ENCODE assay signal across 27 cellular contexts in genomic region chr11:30549565-30549964, GRCh38. TPM values are rescaled to one million over a fixed set of nuclear protein-coding genes. Genes with fewer than 3 reads are reported as not detected.
A peak's percentile ranks its signal among the peaks of the same experiment; 100 is the strongest.
DNase-seq lines count a peak whose midpoint lies in the region; ATAC-seq, FAIRE-seq and TF ChIP-seq lines count a peak whose summit lies in the region.
"Had no signal": no experiment of that assay in that cellular context is flagged by ENCODE, and none has a peak within 500 bp of the region (broad histone marks: within the 10 kb centered on the region; RNA-seq: fewer than 3 reads in every experiment).

No MANE protein-coding gene starts in this region.

- H3K4me3 Mint-ChIP-seq in GM23338: no peak overlapping the region
- no peak overlapping the region for H3K4me3 Mint-ChIP-seq in WTC11
- H3K4me3 Mint-ChIP-seq in mesothelial cell of epicardium: no peak overlapping the region
- H3K4me3 Mint-ChIP-seq: CD4-positive, alpha-beta memory T cell; HFFc6 had no signal

- no peaks in the 10 kb centered on the region for H3F3A ChIP-seq in GM23338 (replicated peaks; ENCODE audit: low read depth)

- CTCF ChIA-PET in WTC11 (lab: Charles Lee): interaction anchor here (1.0 kb wide), 1 partner anchor 364 kb away, joined by 5 read pairs; no protein-coding TSS in a partner anchor

- 31 to 35% methylated on average over 4 of the region's 4 CpGs for WGBS in thyroid gland, 2 donors

- peaks cover 84% of the 10 kb centered on the region for H3K4me1 Mint-ChIP-seq in GM23338
- peaks cover 90% of the 10 kb centered on the region for H3K4me1 Mint-ChIP-seq in WTC11
- H3K4me1 Mint-ChIP-seq in mesothelial cell of epicardium: peaks cover 45% of the 10 kb centered on the region
- H3K4me1 Mint-ChIP-seq: CD4-positive, alpha-beta memory T cell had no signal

- H3K27me3 ChIP-seq in GM23338 (ENCODE audit: insufficient read depth) (peaks cover 6% of the 10 kb centered on the region; the same call in 1 of the 2 replicates), thyroid gland (no peaks in the 10 kb centered on the region)
- H3K27me3 ChIP-seq: MG63 had no signal

- H3K4me2 ChIP-seq in GM23338: peak overlapping the region; percentile 48
- H3K4me2 ChIP-seq: PC-9 had no signal

- H3K79me2 ChIP-seq in GM23338 (replicated peaks; ENCODE audit: insufficient read depth): 0 out of 2 replicates have a peak, but pooled peaks cover 7% of the 10 kb centered on the region

- peak in 1 of 2 donors; percentile 57 for TF ChIP-seq POLR2A in thyroid gland (IDR thresholded peaks at IDR 0.05)
- TF ChIP-seq POLR2A in GM12892 (IDR thresholded peaks at IDR 0.05; ENCODE audit: low read depth, low read length): no peak

- intact Hi-C loops in thyroid gland (cut with DNase I): no loop called here

- no peak overlapping the region for H3K27ac ChIP-seq in GM23338 (ENCODE audit: low read depth)
- peak overlapping the region; percentile 70 to 85 (median 85) for H3K27ac ChIP-seq in thyroid gland
- H3K27ac ChIP-seq: PC-9 had no signal

- no peak for TF ChIP-seq CTCF in GM23338 (conservative IDR thresholded peaks at IDR 0.05; ENCODE audit: low read depth in 2 of 2)
- no peak for TF ChIP-seq CTCF in WTC11 (IDR thresholded peaks at IDR 0.05)
- no peak for TF ChIP-seq CTCF in mesothelial cell of epicardium (IDR thresholded peaks at IDR 0.05; ENCODE audit: unreplicated experiment)
- TF ChIP-seq CTCF in thyroid gland (IDR thresholded peaks at IDR 0.05): no peak

- no peak overlapping the region for H3K4me3 ChIP-seq in GM23338
- H3K4me3 ChIP-seq in thyroid gland (replicated peaks in 1 of 3): no peak overlapping the region
- H3K4me3 ChIP-seq: HAP-1, MG63, PC-9 had no signal

- no peak for FAIRE-seq in GM12892 (lab: Jason Lieb, UNC)
- FAIRE-seq: GM12891, GM19239 had no signal

- POLR2A ChIA-PET in WTC11 (lab: Charles Lee): no interaction called here

- no peaks in the 10 kb centered on the region for H3K9me2 ChIP-seq in GM23338 (ENCODE audit: insufficient read depth)

- no peak overlapping the region for H2AFZ ChIP-seq in GM23338
- H2AFZ ChIP-seq: PC-9 had no signal

- H3K9me3 ChIP-seq in thyroid gland: no peaks in the 10 kb centered on the region
- H3K9me3 ChIP-seq: HAP-1, MG63 had no signal

- H3K27me3 Mint-ChIP-seq in GM23338 (ENCODE audit: insufficient read depth, low read depth, poor library complexity) (peaks cover 12% of the 10 kb centered on the region), WTC11 (ENCODE audit: low read depth) (peaks cover 89% of the 10 kb centered on the region), mesothelial cell of epicardium (ENCODE audit: low read depth) (no peaks in the 10 kb centered on the region)
- H3K27me3 Mint-ChIP-seq: CD4-positive, alpha-beta memory T cell had no signal

- no peak for ATAC-seq in GM23338
- ATAC-seq in WTC11: no peak

- no peak overlapping the region for H3K27ac Mint-ChIP-seq in GM23338
- no peak overlapping the region for H3K27ac Mint-ChIP-seq in WTC11
- H3K27ac Mint-ChIP-seq in mesothelial cell of epicardium: peak overlapping the region; percentile 78
- H3K27ac Mint-ChIP-seq: CD4-positive, alpha-beta memory T cell; HFFc6 had no signal

- H3K36me3 ChIP-seq in GM23338 (ENCODE audit: insufficient read depth) (no peaks in the 10 kb centered on the region), thyroid gland (no peaks in the 10 kb centered on the region)
- H3K36me3 ChIP-seq: MG63 had no signal

- H4K20me1 ChIP-seq in GM23338 (replicated peaks; ENCODE audit: insufficient read depth): no peaks in the 10 kb centered on the region

- DNase-seq in GM23338 (ENCODE audit: low spot score) (no peak), WTC11 (ENCODE audit: low spot score) (no peak), mesothelial cell of epicardium (ENCODE audit: low spot score in 2 of 2, unreplicated experiment in 2 of 2) (no peak), thyroid gland (peak; percentile 72 to 81), middle frontal gyrus (ENCODE audit: extremely low spot score, low spot score) (no peak), GM12892 (ENCODE audit: insufficient read length) (no peak)
- DNase-seq in activated naive CD4-positive, alpha-beta T cell (lab: John Stamatoyannopoulos, UW): no peak
- DNase-seq: C1 segment of cervical spinal cord; CD4-positive, alpha-beta memory T cell; COR-L47; DMS53; EL; GDM1; HFFc6; IMR-90; KG1; MG63; NCI-H2029; NCI-H446; NCI-H524 treated with DMSO at 0.1 percent for 48 hours; NCI-H774; PC-9; RPMI8226; SHP77 had no signal

- no peaks in the 10 kb centered on the region for H3K9me3 Mint-ChIP-seq in GM23338
- no peaks in the 10 kb centered on the region for H3K9me3 Mint-ChIP-seq in WTC11
- no peaks in the 10 kb centered on the region for H3K9me3 Mint-ChIP-seq in mesothelial cell of epicardium

- H3K36me3 Mint-ChIP-seq in GM23338 (ENCODE audit: low read depth) (no peaks in the 10 kb centered on the region), WTC11 (no peaks in the 10 kb centered on the region), mesothelial cell of epicardium (peaks cover 12% of the 10 kb centered on the region)
- H3K36me3 Mint-ChIP-seq: CD4-positive, alpha-beta memory T cell had no signal

- H3K4me1 ChIP-seq in GM23338 (ENCODE audit: insufficient read depth) (peaks cover 86% of the 10 kb centered on the region), thyroid gland (peaks cover 44 to 49% of the 10 kb centered on the region in 2 donors)

TF ChIP-seq in GM23338, 12 proteins besides CTCF, POLR2A, EP300 and RAD21:
- no peak for TF ChIP-seq ETS1 (IDR thresholded peaks at IDR 0.05)

TF ChIP-seq in WTC11, 78 proteins besides CTCF, POLR2A, EP300 and RAD21:
- no peak for TF ChIP-seq ETV6 (CRISPR knock-in tag; IDR thresholded peaks at IDR 0.05)
- peak; percentile 53; the same call in 1 of the 2 replicates for TF ChIP-seq USF2 (CRISPR knock-in tag; IDR thresholded peaks at IDR 0.05)

RNA-seq across cellular contexts. Expression of gene MPPED2, which starts 36.6 kb away (rescaled TPM):
- 6.8 and 15.8 TPM in 2 replicates for total RNA-seq in GM23338 (2014; rRNA removed; shearing (Covaris generic))
- polyA plus RNA-seq in GM23338 (2016; fragmentation: Nextera tagmentation; extraction: Ambion mirVana): 2.4 and 4.4 TPM in 2 replicates
- total RNA-seq in WTC11 (2021) (2.4 to 4.0 TPM (median 2.6 TPM) in 3 replicates), mesothelial cell of epicardium (163 to 179 TPM (median 166 TPM) in 3 replicates), thyroid gland (100 to 1,000 TPM in 1 of 4 donors, 10 to 100 TPM in 3; 35.5 to 103 (median 75.0) TPM)
- not detected for polyA plus RNA-seq in GM12892 (2012; ENCODE audit: missing spikeins)
- total RNA-seq: CD4-positive, alpha-beta memory T cell; HFFc6; IMR-90; PC-9 had no signal
- polyA plus RNA-seq: CD4-positive, alpha-beta memory T cell had no signal

Comparison
In these comparisons a context has a peak if more than half of its experiments do, and no peak if none do; other contexts are left out.
1. DNase-seq: peak in thyroid gland (2 of 2); none in GM23338 (single experiment), WTC11 (single experiment), mesothelial cell of epicardium (0 of 2), activated naive CD4-positive, alpha-beta T cell (0 of 4), middle frontal gyrus (single experiment) and GM12892 (single experiment).